15 cellular contexts compared by ENCODE assay signal in genomic region chr3:186095584-186096061, GRCh38. TPM values are rescaled to one million over a fixed set of nuclear protein-coding genes. Genes with fewer than 3 reads are reported as not detected.
A peak's percentile ranks its signal among the peaks of the same experiment; 100 is the strongest.
DNase-seq lines count a peak whose midpoint lies in the region; ATAC-seq and TF ChIP-seq lines count a peak whose summit lies in the region.
"Had no signal": no experiment of that assay in that cellular context is flagged by ENCODE, and none has a peak within 500 bp of the region (broad histone marks: within the 10 kb centered on the region; RNA-seq: fewer than 3 reads in every experiment).

No MANE protein-coding gene starts in this region.

- no peak overlapping the region for H3K4me3 Mint-ChIP-seq in effector memory CD8-positive, alpha-beta T cell

- ATAC-seq in Right ventricle myocardium superior (ENCODE audit: poor library complexity) = peak; percentile 41
- peak; percentile 7 for ATAC-seq in effector memory CD8-positive, alpha-beta T cell (replicated peaks)
- no peak for ATAC-seq in HG03159 (IDR thresholded peaks at IDR 0.05; ENCODE audit: unreplicated experiment)
- ATAC-seq: A549, foreskin keratinocyte had no signal

- peaks cover 74 to 97% of the 10 kb centered on the region in 2 donors for H3K27me3 Mint-ChIP-seq in effector memory CD8-positive, alpha-beta T cell

- H3K4me1 Mint-ChIP-seq in effector memory CD8-positive, alpha-beta T cell (ENCODE audit: low read depth in 2 of 2) = no peaks in the 10 kb centered on the region

- H3K9me3 Mint-ChIP-seq in effector memory CD8-positive, alpha-beta T cell = no peaks in the 10 kb centered on the region

- H3K4me3 ChIP-seq in right atrium auricular region (no peak overlapping the region), A673 (ENCODE audit: low read depth, low read length, poor library complexity, severe bottlenecking) (no peak overlapping the region)
- H3K4me3 ChIP-seq: A549, tibial artery had no signal

- H3K9me3 ChIP-seq in right atrium auricular region (no peaks in the 10 kb centered on the region), A673 (ENCODE audit: low read depth, low read length, poor library complexity, severe bottlenecking) (no peaks in the 10 kb centered on the region)
- H3K9me3 ChIP-seq: A549, tibial artery had no signal

- POLR2A ChIA-PET in A673 (lab: Charles Lee; ENCODE audit: low non-redundant PET) = no interaction called here

- H3K27ac Mint-ChIP-seq in effector memory CD8-positive, alpha-beta T cell = no peak overlapping the region

- intact Hi-C loops in Right ventricle myocardium superior (cut with DNase I) (no loop called here), A673 (cut with micrococcal nuclease; ENCODE audit: unreplicated experiment) (no loop called here)

- H3K4me1 ChIP-seq in right atrium auricular region (peaks cover 0 to 37% of the 10 kb centered on the region in 2 donors), A673 (ENCODE audit: insufficient read depth, low read length, poor library complexity, severe bottlenecking) (peaks cover 48% of the 10 kb centered on the region)

- no peaks in the 10 kb centered on the region for H3K36me3 Mint-ChIP-seq in effector memory CD8-positive, alpha-beta T cell (ENCODE audit: insufficient read depth)

- DNase-seq in Right ventricle myocardium superior (no peak), right atrium auricular region (ENCODE audit: low spot score) (no peak), mucosa of gallbladder (ENCODE audit: low spot score) (peak; percentile 44), middle frontal gyrus (ENCODE audit: extremely low spot score, low spot score) (no peak), T-helper 9 cell (no peak), A673 (ENCODE audit: low spot score) (no peak)
- DNase-seq in effector memory CD8-positive, alpha-beta T cell = no peak
- DNase-seq: amniotic stem cell, Calu3, foreskin keratinocyte, NCI-H1048 had no signal

- H3K27ac ChIP-seq in right atrium auricular region = no peak overlapping the region
- no peak overlapping the region for H3K27ac ChIP-seq in A673 (ENCODE audit: low read depth, low read length, poor library complexity, severe bottlenecking)
- H3K27ac ChIP-seq: A549, foreskin keratinocyte, tibial artery, VCaP had no signal

- H3K36me3 ChIP-seq in right atrium auricular region (no peaks in the 10 kb centered on the region), A673 (ENCODE audit: insufficient read depth, low read length, poor library complexity, severe bottlenecking) (peaks cover 7% of the 10 kb centered on the region)
- H3K36me3 ChIP-seq: tibial artery had no signal

- CTCF ChIA-PET in A673 (lab: Charles Lee) = no interaction called here

- TF ChIP-seq CTCF in right atrium auricular region (IDR thresholded peaks at IDR 0.05) (no peak), A673 (conservative IDR thresholded peaks at IDR 0.05; ENCODE audit: low read depth, low read length) (no peak)

- no TSS peak for BruUV-seq in A673 (replicated peaks; lab: Mats Ljungman, UMichigan)

- no peaks in the 10 kb centered on the region for H3K27me3 ChIP-seq in right atrium auricular region
- H3K27me3 ChIP-seq in A673 (replicated peaks; ENCODE audit: insufficient read depth, low read depth, low read length, poor library complexity) = no peaks in the 10 kb centered on the region
- H3K27me3 ChIP-seq: foreskin keratinocyte, tibial artery had no signal

RNA-seq across cellular contexts. Expression of gene ETV5, which starts 13.3 kb away (rescaled TPM):
- total RNA-seq in Right ventricle myocardium superior (5.9 TPM), right atrium auricular region (10 to 100 TPM; 22.8 to 28.7 TPM), mucosa of gallbladder (23.4 TPM), A673 (2021) (87.4 and 92.9 TPM in 2 replicates)
